8 cellular contexts compared by ENCODE assay signal in the genomic region with DNA sequence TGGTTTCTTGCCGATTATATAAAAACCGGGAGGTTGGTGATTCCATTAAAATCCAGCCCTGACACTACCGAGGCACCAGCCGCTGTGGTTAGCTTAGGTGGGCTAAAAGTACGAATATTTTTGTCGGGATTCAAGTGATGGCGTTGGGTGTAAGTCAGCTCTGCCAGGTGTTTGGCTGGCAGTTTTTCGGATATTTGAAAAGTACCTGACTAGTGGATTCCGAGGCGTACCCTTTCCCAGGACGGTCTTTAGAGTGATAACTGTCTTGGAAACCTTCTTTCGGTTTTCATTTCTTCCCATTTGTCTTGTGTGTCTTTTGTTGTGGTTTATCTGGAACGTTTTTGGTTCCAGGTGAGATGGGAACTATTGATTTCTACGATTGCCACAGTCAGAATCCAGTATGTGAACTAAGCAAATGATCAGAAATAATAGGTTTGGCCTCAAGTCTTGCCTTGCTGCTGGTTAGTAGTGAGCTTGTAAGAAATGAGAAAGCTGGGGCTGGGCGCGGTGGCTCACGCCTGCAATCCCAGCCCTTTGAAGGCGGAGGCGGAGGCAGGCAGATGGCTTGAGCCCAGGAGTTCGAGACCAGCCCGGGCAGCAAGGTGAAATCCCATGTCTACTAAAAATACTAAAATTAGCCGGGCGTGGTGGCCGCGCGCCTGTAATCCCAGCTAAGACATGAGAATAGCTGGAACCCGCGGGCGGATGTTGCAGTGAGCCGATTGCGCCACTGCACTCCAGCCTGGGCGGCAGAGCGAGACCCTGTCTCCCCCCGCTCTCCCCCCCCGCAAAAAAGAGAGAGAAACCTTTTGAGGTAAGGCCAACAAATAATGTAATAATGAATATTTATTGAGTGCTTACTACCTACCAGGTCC.
DNase-seq lines count a peak whose midpoint lies in the region; ATAC-seq and FAIRE-seq lines count a peak whose summit lies in the region.

No MANE protein-coding gene starts in this region.

- peaks cover 7% of the 10 kb centered on the region for H3K4me1 ChIP-seq in rectal smooth muscle tissue (ENCODE audit: control insufficient read depth, insufficient read depth, low read length)

- H3K4me3 ChIP-seq in rectal smooth muscle tissue (ENCODE audit: low read length), result peak overlapping the region; percentile 86

- H3K27ac ChIP-seq in angular gyrus (ENCODE audit: low read depth, low read length) (peak overlapping the region; percentile 92), rectal smooth muscle tissue (ENCODE audit: low read depth, low read length) (peak overlapping the region; percentile 97)

- no peaks in the 10 kb centered on the region for H3K36me3 ChIP-seq in rectal smooth muscle tissue (ENCODE audit: control insufficient read depth, insufficient read depth, low read length)

- ATAC-seq in GM18519 (IDR thresholded peaks at IDR 0.05; ENCODE audit: low FRiP score, unreplicated experiment), result no peak

- peak overlapping the region; percentile 77 for H3K9ac ChIP-seq in rectal smooth muscle tissue (ENCODE audit: low read length)

- peak; percentile 10 for DNase-seq in activated gamma-delta T cell treated with Interleukin-2 at 50 U/mL for 16 hours
- DNase-seq in activated gamma-delta T cell (lab: John Stamatoyannopoulos, UW), result no peak
- DNase-seq in RKO (ENCODE audit: low spot score), result peak; percentile 65
- DNase-seq in hepatic stellate cell (ENCODE audit: low spot score), result peak; percentile 34
- no peak for DNase-seq in HTR-8/SVneo (ENCODE audit: insufficient read length, low spot score)

- no peak for FAIRE-seq in HTR-8/SVneo (lab: Jason Lieb, UNC)

- H3K27me3 ChIP-seq in rectal smooth muscle tissue (ENCODE audit: control insufficient read depth, insufficient read depth, low read length), result no peaks in the 10 kb centered on the region

Comparison
In these comparisons a context has a peak if more than half of its experiments do, and no peak if none do; other contexts are left out.
1. DNase-seq: peak in activated gamma-delta T cell treated with Interleukin-2 at 50 U/mL for 16 hours (single experiment), RKO (single experiment) and hepatic stellate cell (single experiment); none in activated gamma-delta T cell (single experiment) and HTR-8/SVneo (single experiment).